ENCODE assay signal across 34 cellular contexts in the genomic region with DNA sequence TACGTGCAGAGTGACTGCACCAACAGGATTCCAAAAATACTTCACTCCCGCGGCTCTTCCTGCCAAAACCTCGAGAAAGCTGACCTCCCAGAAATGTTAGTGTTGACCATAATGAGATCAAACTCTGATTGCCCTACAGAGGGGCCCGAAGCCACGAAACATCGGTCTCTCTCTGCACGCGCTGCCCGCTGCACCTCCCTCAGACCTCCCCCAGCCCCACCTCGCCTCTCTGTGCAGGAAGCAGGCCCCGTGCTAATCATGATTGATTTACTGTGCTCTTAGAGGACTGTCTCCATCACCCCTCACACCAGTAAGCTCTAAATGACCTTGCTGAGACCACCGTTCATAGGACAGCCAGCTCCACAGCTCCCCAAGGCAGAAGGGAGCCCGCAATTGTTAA.
"Had no signal": no experiment of that assay in that cellular context is flagged by ENCODE, and none has a peak within 500 bp of the region (broad histone marks: within the 10 kb centered on the region; RNA-seq: fewer than 3 reads in every experiment).

No MANE protein-coding gene starts in this region.

- H3K4me1 ChIP-seq: SJSA1 had no signal

- DNase-seq: activated CD4-positive, alpha-beta T cell treated with anti-CD3 and anti-CD28 coated beads for 36 hours; activated CD4-positive, alpha-beta T cell treated with anti-CD3 and anti-CD28 coated beads, Interleukin-2, amount 10 ng/mL, durations not matched to agents 7 days and 5 days; activated CD4-positive, alpha-beta T cell treated with anti-CD3 and anti-CD28 coated beads, Interleukin-2, amount 50 U/mL, for 48 hours; activated gamma-delta T cell; activated naive CD4-positive, alpha-beta T cell treated with anti-CD3 and anti-CD28 coated beads for 36 hours; activated naive CD8-positive, alpha-beta T cell treated with anti-CD3 and anti-CD28 coated beads, Interleukin-2, amount 50 U/mL, for 24 hours; activated T-cell treated with anti-CD3 and anti-CD28 coated beads, Interleukin-2, amount 50 U/mL, for 1 hour; activated T-cell treated with anti-CD3 and anti-CD28 coated beads, Interleukin-2, amount 50 U/mL, for 72 hours; anterior cingulate cortex; brain microvascular endothelial cell; MM.1S; MV-4-11; NCI-H1092; NCI-H146; NCI-H187; NCI-H2029 treated with DMSO at 0.1 percent for 48 hours; NCI-H2107; NCI-H2171; NCI-H2227 treated with DMSO at 0.1 percent for 48 hours; NCI-H446; NCI-H510A treated with DMSO at 0.1 percent for 48 hours; NCI-H526 treated with DMSO at 0.1 percent for 48 hours; SHP77 treated with DMSO at 0.1 percent for 48 hours; SK-N-SH had no signal

- H3K9ac ChIP-seq: KMS-11, SK-N-SH had no signal

- H3K27ac Mint-ChIP-seq: activated CD4-positive, alpha-beta T cell treated with anti-CD3 and anti-CD28 coated beads for 36 hours; activated CD4-positive, alpha-beta T cell treated with anti-CD3 and anti-CD28 coated beads, Interleukin-2, amount 10 ng/mL, durations not matched to agents 7 days and 5 days; activated naive CD4-positive, alpha-beta T cell treated with anti-CD3 and anti-CD28 coated beads for 36 hours; activated naive CD8-positive, alpha-beta T cell; activated naive CD8-positive, alpha-beta T cell treated with anti-CD3 and anti-CD28 coated beads, Interleukin-2, amount 50 U/mL, for 24 hours; activated T-cell treated with anti-CD3 and anti-CD28 coated beads, Interleukin-2, amount 50 U/mL, for 72 hours; activated T-helper 17 cell treated with anti-CD3 and anti-CD28 coated beads, Interleukin-2, amount 50 U/mL, for 72 hours; T-helper 1 cell treated with Interleukin-12 subunit alpha and Interleukin-12 subunit beta and Interleukin-4 antibody, amounts not matched to agents 30 μg/mL and 1 μg/mL, for 36 hours; T-helper 2 cell treated with Interferon-gamma antibody and Interleukin-4, amounts not matched to agents 5 μg/mL and 100 μg/mL, for 36 hours; WTC11 had no signal

- H3K27me3 ChIP-seq: brain microvascular endothelial cell, SJSA1 had no signal

- H3K27me3 Mint-ChIP-seq: activated naive CD8-positive, alpha-beta T cell; activated naive CD8-positive, alpha-beta T cell treated with anti-CD3 and anti-CD28 coated beads, Interleukin-2, amount 50 U/mL, for 24 hours; central memory CD8-positive, alpha-beta T cell had no signal

- H3K4me3 ChIP-seq: SJSA1 had no signal

- H3K4me3 Mint-ChIP-seq: activated CD4-positive, alpha-beta T cell treated with anti-CD3 and anti-CD28 coated beads for 36 hours; activated CD4-positive, alpha-beta T cell treated with anti-CD3 and anti-CD28 coated beads, Interleukin-2, amount 10 ng/mL, durations not matched to agents 7 days and 5 days; activated naive CD4-positive, alpha-beta T cell treated with anti-CD3 and anti-CD28 coated beads for 36 hours; activated naive CD8-positive, alpha-beta T cell; activated naive CD8-positive, alpha-beta T cell treated with anti-CD3 and anti-CD28 coated beads, Interleukin-2, amount 50 U/mL, for 24 hours; activated T-cell treated with anti-CD3 and anti-CD28 coated beads, Interleukin-2, amount 50 U/mL, for 72 hours; activated T-helper 17 cell treated with anti-CD3 and anti-CD28 coated beads, Interleukin-2, amount 50 U/mL, for 72 hours; central memory CD8-positive, alpha-beta T cell; T-helper 1 cell treated with Interleukin-12 subunit alpha and Interleukin-12 subunit beta and Interleukin-4 antibody, amounts not matched to agents 30 μg/mL and 1 μg/mL, for 36 hours; T-helper 2 cell treated with Interferon-gamma antibody and Interleukin-4, amounts not matched to agents 5 μg/mL and 100 μg/mL, for 36 hours; WTC11 had no signal

- H3K9me3 ChIP-seq: SK-N-SH had no signal

- H3K27ac ChIP-seq: brain microvascular endothelial cell, KMS-11, SJSA1 had no signal

- H3K4me2 ChIP-seq: KMS-11, SK-N-SH had no signal

- H3K36me3 Mint-ChIP-seq: activated naive CD8-positive, alpha-beta T cell had no signal

- H3K36me3 ChIP-seq: brain microvascular endothelial cell, SJSA1 had no signal

- H3K4me1 Mint-ChIP-seq: activated CD4-positive, alpha-beta T cell treated with anti-CD3 and anti-CD28 coated beads for 36 hours; activated CD4-positive, alpha-beta T cell treated with anti-CD3 and anti-CD28 coated beads, Interleukin-2, amount 10 ng/mL, durations not matched to agents 7 days and 5 days; activated naive CD8-positive, alpha-beta T cell treated with anti-CD3 and anti-CD28 coated beads, Interleukin-2, amount 50 U/mL, for 24 hours; activated T-helper 17 cell treated with anti-CD3 and anti-CD28 coated beads, Interleukin-2, amount 50 U/mL, for 72 hours; central memory CD8-positive, alpha-beta T cell had no signal

- ATAC-seq: activated CD4-positive, alpha-beta T cell treated with anti-CD3 and anti-CD28 coated beads for 36 hours; activated CD4-positive, CD25-positive, alpha-beta regulatory T cell treated with anti-CD3 and anti-CD28 coated beads, Interleukin-2, amount 50 U/mL, for 24 hours; activated naive CD8-positive, alpha-beta T cell treated with anti-CD3 and anti-CD28 coated beads, Interleukin-2, amount 50 U/mL, for 24 hours; activated T-cell treated with anti-CD3 and anti-CD28 coated beads, Interleukin-2, amount 50 U/mL, for 72 hours; activated T-helper 17 cell treated with anti-CD3 and anti-CD28 coated beads, Interleukin-2, amount 50 U/mL, for 72 hours; Panc1; WTC11 had no signal
